Comparison of ENCODE assay signal across 23 cellular contexts in the genomic region with DNA sequence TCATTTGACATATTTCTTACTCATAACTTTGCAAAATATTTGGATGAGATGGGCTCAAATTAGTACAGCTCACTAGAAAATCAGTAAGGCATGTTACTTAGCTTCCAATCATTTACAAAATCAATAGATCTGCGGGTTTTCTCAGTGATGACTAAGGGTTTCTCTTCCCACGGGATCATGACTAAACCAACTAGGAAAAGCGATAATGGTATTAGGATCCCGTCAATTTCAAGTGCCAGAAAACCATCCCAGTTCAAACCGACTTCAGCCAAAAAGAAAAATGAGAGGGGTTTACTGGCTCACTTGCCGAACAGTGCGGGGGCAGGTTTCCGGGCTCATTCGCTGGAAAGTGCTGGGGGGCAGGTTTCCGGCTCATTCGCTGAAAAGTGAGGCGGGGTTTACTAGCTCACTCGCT.
DNase-seq lines count a peak whose midpoint lies in the region; ATAC-seq and TF ChIP-seq lines count a peak whose summit lies in the region.
"Had no signal": no experiment of that assay in that cellular context is flagged by ENCODE, and none has a peak within 500 bp of the region (broad histone marks: within the 10 kb centered on the region; RNA-seq: fewer than 3 reads in every experiment).

No MANE protein-coding gene starts in this region.

- H3K18ac ChIP-seq in neuronal stem cell (ENCODE audit: low read length) = no peak overlapping the region

- CTCF ChIA-PET in PC-3 (lab: Charles Lee) = no interaction called here

- TF ChIP-seq CTCF in PC-3 (conservative IDR thresholded peaks at IDR 0.05; ENCODE audit: low read depth, low read length) = no peak
- no peak for TF ChIP-seq CTCF in stomach (IDR thresholded peaks at IDR 0.05)

- BruUV-seq in PC-3 (replicated peaks; lab: Mats Ljungman, UMichigan) = no TSS peak

- peaks cover 7% of the 10 kb centered on the region for H3K36me3 Mint-ChIP-seq in T-helper 1 cell treated with Interleukin-12 subunit alpha and Interleukin-12 subunit beta and Interleukin-4 antibody, amounts not matched to agents 30 μg/mL and 1 μg/mL, for 36 hours (ENCODE audit: low read depth)
- H3K36me3 Mint-ChIP-seq: CD4-positive, CD25-positive, alpha-beta regulatory T cell had no signal

- H2AFZ ChIP-seq in PC-3 (ENCODE audit: low read length) (no peak overlapping the region), neuronal stem cell (ENCODE audit: low read length) (no peak overlapping the region)

- H3K79me2 ChIP-seq in PC-3 (ENCODE audit: low read length) = no peaks in the 10 kb centered on the region

- no peak for DNase-seq in T-helper 1 cell
- DNase-seq in PC-3 = peak; percentile 64
- DNase-seq in fibroblast of the conjunctiva (ENCODE audit: low read depth) = peak; percentile 84
- DNase-seq in stomach = no peak
- DNase-seq in NCI-H128 (lab: John Stamatoyannopoulos, UW; ENCODE audit: unreplicated experiment) = no peak
- no peak for DNase-seq in neuronal stem cell (ENCODE audit: low spot score)
- DNase-seq: adrenal gland; CD4-positive, CD25-positive, alpha-beta regulatory T cell; DMS79; effector memory CD4-positive, alpha-beta T cell; foreskin melanocyte; NCI-H1417 treated with DMSO at 0.1 percent for 48 hours; NCI-H2227 treated with DMSO at 0.1 percent for 48 hours; NK-92 treated with Interleukin-12 subunit alpha and Interleukin-12 subunit beta, amount 100 ng/mL, for 24 hours; occipital lobe; sigmoid colon; tibial artery had no signal

- H2BK120ac ChIP-seq in neuronal stem cell (ENCODE audit: low read depth, low read length) = no peak overlapping the region

- H4K20me1 ChIP-seq in PC-3 (ENCODE audit: low read length) = no peaks in the 10 kb centered on the region

- H4K8ac ChIP-seq in neuronal stem cell (ENCODE audit: low read depth, low read length) = no peak overlapping the region

- H3K36me3 ChIP-seq in PC-3 (ENCODE audit: low read depth, low read length) = no peaks in the 10 kb centered on the region
- no peaks in the 10 kb centered on the region for H3K36me3 ChIP-seq in subcutaneous abdominal adipose tissue (ENCODE audit: control insufficient read depth in 5 of 5, insufficient read depth in 5 of 5, low read length in 5 of 5)
- H3K36me3 ChIP-seq in stomach = no peaks in the 10 kb centered on the region
- H3K36me3 ChIP-seq in neuronal stem cell (replicated peaks in 1 of 2; ENCODE audit: control insufficient read depth in 2 of 2, insufficient read depth in 2 of 2, low read length in 2 of 2) = no peaks in the 10 kb centered on the region
- H3K36me3 ChIP-seq: adrenal gland, sigmoid colon, tibial artery had no signal

- H3K9ac ChIP-seq in PC-3 (ENCODE audit: low read length) (peak overlapping the region; percentile 44; the same call in 1 of the 2 replicates), subcutaneous abdominal adipose tissue (ENCODE audit: low read length in 5 of 5) (peak overlapping the region in 1 of 5 donors; percentile 64), neuronal stem cell (ENCODE audit: low read depth, low read length, poor library complexity) (no peak overlapping the region)

- H3K9me2 ChIP-seq in PC-3 (replicated peaks; ENCODE audit: low read length) = no peaks in the 10 kb centered on the region

- H3K4me1 Mint-ChIP-seq in T-helper 1 cell treated with Interleukin-12 subunit alpha and Interleukin-12 subunit beta and Interleukin-4 antibody, amounts not matched to agents 30 μg/mL and 1 μg/mL, for 36 hours (ENCODE audit: low read depth) = peaks cover 37% of the 10 kb centered on the region

- no peaks in the 10 kb centered on the region for H3K9me3 Mint-ChIP-seq in T-helper 1 cell treated with Interleukin-12 subunit alpha and Interleukin-12 subunit beta and Interleukin-4 antibody, amounts not matched to agents 30 μg/mL and 1 μg/mL, for 36 hours
- H3K9me3 Mint-ChIP-seq: CD4-positive, CD25-positive, alpha-beta regulatory T cell; central memory CD8-positive, alpha-beta T cell had no signal

- TF ChIP-seq POLR2A in stomach (IDR thresholded peaks at IDR 0.05) = no peak

- peaks cover 9% of the 10 kb centered on the region for H3F3A ChIP-seq in PC-3 (ENCODE audit: low read length, unreplicated experiment)

- no peak overlapping the region for H3K4ac ChIP-seq in neuronal stem cell (ENCODE audit: low read length)

- ATAC-seq in PC-3 = no peak
- ATAC-seq: left lobe of liver had no signal

- H3K27me3 ChIP-seq in PC-3 (ENCODE audit: low read length) = no peaks in the 10 kb centered on the region
- peaks cover 0 to 9% (median 0%) of the 10 kb centered on the region in 5 donors for H3K27me3 ChIP-seq in subcutaneous abdominal adipose tissue (ENCODE audit: control insufficient read depth in 5 of 5, insufficient read depth in 4 of 5, low read length in 5 of 5)
- H3K27me3 ChIP-seq in stomach = peaks cover 0 to 25% (median 0%) of the 10 kb centered on the region in 3 donors
- no peaks in the 10 kb centered on the region for H3K27me3 ChIP-seq in neuronal stem cell (ENCODE audit: control insufficient read depth in 3 of 3, insufficient read depth in 3 of 3, low read depth in 1 of 3, low read length in 3 of 3)
- H3K27me3 ChIP-seq: adrenal gland, sigmoid colon had no signal

- peak overlapping the region; percentile 6 for H3K27ac Mint-ChIP-seq in T-helper 1 cell treated with Interleukin-12 subunit alpha and Interleukin-12 subunit beta and Interleukin-4 antibody, amounts not matched to agents 30 μg/mL and 1 μg/mL, for 36 hours
- H3K27ac Mint-ChIP-seq: CD4-positive, CD25-positive, alpha-beta regulatory T cell had no signal

- H2BK5ac ChIP-seq in neuronal stem cell (ENCODE audit: low read length) = no peak overlapping the region

- H2BK15ac ChIP-seq in neuronal stem cell (ENCODE audit: low read length) = no peak overlapping the region

- H2BK12ac ChIP-seq in neuronal stem cell (ENCODE audit: low read length) = no peak overlapping the region

- no peaks in the 10 kb centered on the region for H3K27me3 Mint-ChIP-seq in T-helper 1 cell treated with Interleukin-12 subunit alpha and Interleukin-12 subunit beta and Interleukin-4 antibody, amounts not matched to agents 30 μg/mL and 1 μg/mL, for 36 hours (ENCODE audit: low read depth)
- H3K27me3 Mint-ChIP-seq: CD4-positive, CD25-positive, alpha-beta regulatory T cell had no signal

- H3K79me1 ChIP-seq in neuronal stem cell (ENCODE audit: low read depth, low read length) = no peaks in the 10 kb centered on the region

- H3K23ac ChIP-seq in neuronal stem cell (ENCODE audit: low read depth, low read length, poor library complexity) = no peak overlapping the region

- H3K4me3 ChIP-seq in PC-3 (ENCODE audit: low read length) = no peak overlapping the region
- H3K4me3 ChIP-seq in subcutaneous abdominal adipose tissue (ENCODE audit: low read depth in 1 of 5, low read length in 5 of 5) = peak overlapping the region; percentile 34 to 45 (median 40)
- no peak overlapping the region for H3K4me3 ChIP-seq in stomach
- H3K4me3 ChIP-seq in neuronal stem cell (ENCODE audit: low read length in 2 of 2) = no peak overlapping the region
- H3K4me3 ChIP-seq: adrenal gland, sigmoid colon had no signal

- no peak overlapping the region for H2AK5ac ChIP-seq in neuronal stem cell (ENCODE audit: low read depth, low read length)

- H4K91ac ChIP-seq in neuronal stem cell (ENCODE audit: low read depth, low read length, poor library complexity) = no peak overlapping the region

- H3K9me3 ChIP-seq in PC-3 (ENCODE audit: low read length) (no peaks in the 10 kb centered on the region), subcutaneous abdominal adipose tissue (ENCODE audit: control insufficient read depth in 5 of 5, low read length in 5 of 5) (no peaks in the 10 kb centered on the region), stomach (no peaks in the 10 kb centered on the region), neuronal stem cell (replicated peaks in 1 of 2; ENCODE audit: control insufficient read depth in 2 of 2, insufficient read depth in 1 of 2, low read depth in 1 of 2, low read length in 2 of 2) (no peaks in the 10 kb centered on the region)
- H3K9me3 ChIP-seq: adrenal gland, sigmoid colon, tibial artery had no signal

- no peak for TF ChIP-seq EP300 in stomach (IDR thresholded peaks at IDR 0.05)

- intact Hi-C loops in PC-3 (cut with micrococcal nuclease) (no loop called here), stomach (cut with DNase I; ENCODE audit: low total_unique reads) (no loop called here)

- H3K4me3 Mint-ChIP-seq in T-helper 1 cell treated with Interleukin-12 subunit alpha and Interleukin-12 subunit beta and Interleukin-4 antibody, amounts not matched to agents 30 μg/mL and 1 μg/mL, for 36 hours = no peak overlapping the region

- no peak overlapping the region for H3K14ac ChIP-seq in neuronal stem cell (ENCODE audit: low read length)

- H3K4me2 ChIP-seq in PC-3 (ENCODE audit: low read length) (no peak overlapping the region; the same call in 1 of the 2 replicates), neuronal stem cell (ENCODE audit: insufficient read depth, low read length, poor library complexity, severe bottlenecking) (no peak overlapping the region)

- peak overlapping the region; percentile 69 for H3K27ac ChIP-seq in PC-3 (ENCODE audit: low read length)
- peak overlapping the region; percentile 46 for H3K27ac ChIP-seq in subcutaneous abdominal adipose tissue (ENCODE audit: low read depth, low read length)
- no peak overlapping the region for H3K27ac ChIP-seq in stomach
- H3K27ac ChIP-seq in neuronal stem cell (replicated peaks; ENCODE audit: low read length) = no peak overlapping the region
- H3K27ac ChIP-seq: 22Rv1, adrenal gland, RWPE1, sigmoid colon, tibial artery had no signal

- peaks cover 32% of the 10 kb centered on the region for H3K4me1 ChIP-seq in PC-3 (ENCODE audit: insufficient read depth, low read length)
- peaks cover 0 to 12% (median 2%) of the 10 kb centered on the region in 5 donors for H3K4me1 ChIP-seq in subcutaneous abdominal adipose tissue (ENCODE audit: control insufficient read depth in 5 of 5, insufficient read depth in 5 of 5, low read length in 5 of 5)
- peaks cover 0 to 16% (median 3%) of the 10 kb centered on the region in 4 donors for H3K4me1 ChIP-seq in stomach
- H3K4me1 ChIP-seq in neuronal stem cell (ENCODE audit: control insufficient read depth in 2 of 2, insufficient read depth in 1 of 2, low read depth in 1 of 2, low read length in 2 of 2) = peaks cover 0 to 3% of the 10 kb centered on the region in 2 donors
- H3K4me1 ChIP-seq: adrenal gland, tibial artery had no signal

- 86 to 92% (median 90%) methylated on average over 13 of the region's 13 CpGs for WGBS in stomach, 5 donors
- no CpG with 5 or more reads among the region's 13 CpGs for WGBS in neuronal stem cell (ENCODE audit: extremely low coverage in 2 of 2, insufficient read length in 2 of 2, insufficient replicate concordance in 1 of 2), 2 donors

- POLR2A ChIA-PET in PC-3 (lab: Charles Lee; ENCODE audit: unreplicated experiment) = no interaction called here

Comparison
In these comparisons a context has a peak if more than half of its experiments do, and no peak if none do; other contexts are left out.
1. DNase-seq: peak in PC-3 (single experiment) and fibroblast of the conjunctiva (single experiment); none in T-helper 1 cell (0 of 5), stomach (single experiment), NCI-H128 (single experiment) and neuronal stem cell (single experiment).
2. H3K27ac ChIP-seq: peak in PC-3 (single experiment) and subcutaneous abdominal adipose tissue (single experiment); none in stomach (0 of 5) and neuronal stem cell (single experiment).
3. H3K4me3 ChIP-seq: peak in subcutaneous abdominal adipose tissue (5 of 5); none in PC-3 (single experiment), stomach (0 of 4) and neuronal stem cell (0 of 2).